Comparison of ENCODE assay signal across 10 cellular contexts in genomic region chr1:183598386-183598785, GRCh38. TPM values are rescaled to one million over a fixed set of nuclear protein-coding genes. Genes with fewer than 3 reads are reported as not detected.
DNase-seq lines count a peak whose midpoint lies in the region; ATAC-seq, FAIRE-seq and TF ChIP-seq lines count a peak whose summit lies in the region.
"Had no signal": no experiment of that assay in that cellular context is flagged by ENCODE, and none has a peak within 500 bp of the region (broad histone marks: within the 10 kb centered on the region; RNA-seq: fewer than 3 reads in every experiment).

No MANE protein-coding gene starts in this region.

- DNase-seq in GM18507 (ENCODE audit: extremely low spot score, insufficient read length, low read depth), result no peak
- no peak for DNase-seq in memory B cell (ENCODE audit: low spot score in 2 of 2)
- no peak for DNase-seq in central memory CD4-positive, alpha-beta T cell
- no peak for DNase-seq in H9
- DNase-seq in NCI-H510A treated with DMSO at 0.1 percent for 48 hours (lab: John Stamatoyannopoulos, UW), result no peak
- DNase-seq in DMS79 treated with DMSO at 0.1 percent for 48 hours (lab: John Stamatoyannopoulos, UW), result no peak
- DNase-seq: CD4-positive, alpha-beta memory T cell had no signal

- H3K4me3 Mint-ChIP-seq in memory B cell (no peak overlapping the region), H9 (no peak overlapping the region)
- H3K4me3 Mint-ChIP-seq: CD4-positive, alpha-beta memory T cell had no signal

- H3K27me3 ChIP-seq in KMS-11 (ENCODE audit: insufficient read depth, low read depth), result no peaks in the 10 kb centered on the region
- H3K27me3 ChIP-seq in H9 (ENCODE audit: insufficient read depth, low read length), result no peaks in the 10 kb centered on the region

- H3K79me1 ChIP-seq in H9 (ENCODE audit: insufficient read depth, low read depth, low read length, poor library complexity, severe bottlenecking), result no peaks in the 10 kb centered on the region

- no peak overlapping the region for H2BK5ac ChIP-seq in H9 (ENCODE audit: insufficient read length, low read length)

- H3K23me2 ChIP-seq in H9 (ENCODE audit: insufficient read length, low read depth, low read length, poor library complexity, severe bottlenecking), result no peaks in the 10 kb centered on the region

- no peak overlapping the region for H4K5ac ChIP-seq in H9 (ENCODE audit: insufficient read length, low read depth, low read length)

- WGBS in H9 (ENCODE audit: extremely low coverage, insufficient read length, low lambda C conversion rate), result no CpG with 5 or more reads among the region's 2 CpGs

- no peak overlapping the region for H3K27ac ChIP-seq in KMS-11
- no peak overlapping the region for H3K27ac ChIP-seq in H9 (ENCODE audit: insufficient read length, low read depth, low read length)

- no peaks in the 10 kb centered on the region for H3K9me3 ChIP-seq in H9 (ENCODE audit: control insufficient read depth, low read depth, low read length)

- no peak overlapping the region for H4K91ac ChIP-seq in H9 (ENCODE audit: insufficient read length, low read depth, low read length)

- no peak overlapping the region for H2BK20ac ChIP-seq in H9 (ENCODE audit: low read depth, low read length, poor library complexity, severe bottlenecking)

- H3K23ac ChIP-seq in H9 (ENCODE audit: insufficient read length, low read depth, low read length), result no peak overlapping the region

- H3K4ac ChIP-seq in H9 (ENCODE audit: low read depth, low read length), result no peak overlapping the region

- no peak overlapping the region for H3K4me3 ChIP-seq in KMS-11 (IDR thresholded peaks at IDR 0.05; ENCODE audit: insufficient read depth, low read depth, low read length)

- no peak overlapping the region for H4K8ac ChIP-seq in H9 (replicated peaks; ENCODE audit: insufficient read length, low read depth, low read length)

- H3K4me2 ChIP-seq in KMS-11 (no peak overlapping the region), H9 (ENCODE audit: insufficient read depth, insufficient read length, low read length) (no peak overlapping the region)

- FAIRE-seq in GM18507 (lab: Jason Lieb, UNC), result peak; percentile 88

- H2AK5ac ChIP-seq in H9 (ENCODE audit: insufficient read length, low read length), result no peak overlapping the region

- H3T11ph ChIP-seq in H9 (ENCODE audit: low read length), result no peak overlapping the region

- H3K9me3 Mint-ChIP-seq in memory B cell (no peaks in the 10 kb centered on the region), H9 (no peaks in the 10 kb centered on the region)
- H3K9me3 Mint-ChIP-seq: CD4-positive, alpha-beta memory T cell had no signal

- H3K79me2 ChIP-seq in KMS-11 (ENCODE audit: insufficient read depth, low read depth) (no peaks in the 10 kb centered on the region), H9 (ENCODE audit: insufficient read depth, low read length) (no peaks in the 10 kb centered on the region)

- H3K14ac ChIP-seq in H9 (ENCODE audit: insufficient read depth, low read length), result no peak overlapping the region

- H2AFZ ChIP-seq in KMS-11 (ENCODE audit: low read depth) (peak overlapping the region; percentile 4; the same call in 1 of the 2 replicates), H9 (ENCODE audit: low read length) (no peak overlapping the region)

- no peak overlapping the region for H2BK12ac ChIP-seq in H9 (ENCODE audit: insufficient read length, low read depth, low read length)

- no peaks in the 10 kb centered on the region for H3K27me3 Mint-ChIP-seq in memory B cell
- no peaks in the 10 kb centered on the region; the same call in 1 of the 2 replicates for H3K27me3 Mint-ChIP-seq in H9 (ENCODE audit: low read depth)

- no peak overlapping the region for H3K18ac ChIP-seq in H9 (ENCODE audit: insufficient read length, low read depth, low read length)

- no peak for TF ChIP-seq CTCF in KMS-11 (conservative IDR thresholded peaks at IDR 0.05; ENCODE audit: low read depth, low read length)
- TF ChIP-seq CTCF in H9 (conservative IDR thresholded peaks at IDR 0.05), result no peak

- no peak overlapping the region for H2BK120ac ChIP-seq in H9 (ENCODE audit: low read depth, low read length, poor library complexity, severe bottlenecking)

- H3K56ac ChIP-seq in H9 (ENCODE audit: insufficient read length, low read depth, low read length), result no peak overlapping the region

- H3K4me1 ChIP-seq in KMS-11 (ENCODE audit: low read depth, poor library complexity, severe bottlenecking) (peaks cover 9% of the 10 kb centered on the region), H9 (ENCODE audit: insufficient read depth, low read length) (no peaks in the 10 kb centered on the region)

- no peaks in the 10 kb centered on the region for H3K36me3 ChIP-seq in KMS-11 (ENCODE audit: insufficient read depth)

- H3K4me1 Mint-ChIP-seq in memory B cell (peaks cover 10% of the 10 kb centered on the region), H9 (peaks cover 2 to 4% of the 10 kb centered on the region in 2 experiments; a peak in 2 of 4 replicates)

- no peaks in the 10 kb centered on the region for H3K36me3 Mint-ChIP-seq in memory B cell
- H3K36me3 Mint-ChIP-seq in H9 (ENCODE audit: insufficient read depth in 1 of 3, low read depth in 3 of 3), result no peaks in the 10 kb centered on the region
- H3K36me3 Mint-ChIP-seq: CD4-positive, alpha-beta memory T cell had no signal

- H2BK15ac ChIP-seq in H9 (ENCODE audit: low read depth, low read length), result no peak overlapping the region

- no peak overlapping the region for H3K9ac ChIP-seq in KMS-11
- H3K9ac ChIP-seq in H9 (ENCODE audit: extremely low read depth, insufficient read length, low read length), result no peak overlapping the region

- H3K27ac Mint-ChIP-seq in memory B cell (peak overlapping the region; percentile 3), H9 (no peak overlapping the region)
- H3K27ac Mint-ChIP-seq: CD4-positive, alpha-beta memory T cell had no signal

- H4K20me1 ChIP-seq in KMS-11 (ENCODE audit: insufficient read depth) (no peaks in the 10 kb centered on the region), H9 (ENCODE audit: control insufficient read depth, insufficient read depth, insufficient read length) (no peaks in the 10 kb centered on the region)

- ATAC-seq in GM21526 (IDR thresholded peaks at IDR 0.05; ENCODE audit: low FRiP score, unreplicated experiment) (peak; percentile 48), memory B cell (ENCODE audit: low read depth) (peak; percentile 41)

RNA-seq across cellular contexts. Expression of gene NCF2, which starts 8.1 kb away (rescaled TPM):
- not detected in 2 replicates for total RNA-seq in H9 (2021)

RNA-seq across cellular contexts. Expression of gene ARPC5, which starts 37.2 kb away (rescaled TPM):
- total RNA-seq in H9 (2021), result 67.7 and 69.7 TPM in 2 replicates

RNA-seq across cellular contexts. Expression of gene APOBEC4, which starts 54.7 kb away (rescaled TPM):
- total RNA-seq in H9 (2021), result not detected in 2 replicates
- total RNA-seq: CD4-positive, alpha-beta memory T cell; epithelial cell of proximal tubule had no signal
